Comparison of ENCODE assay signal across 10 cellular contexts in genomic region chr2:111049792-111050640, GRCh38.
DNase-seq lines count a peak whose midpoint lies in the region; ATAC-seq and TF ChIP-seq lines count a peak whose summit lies in the region.
"Had no signal": no experiment of that assay in that cellular context is flagged by ENCODE, and none has a peak within 500 bp of the region (broad histone marks: within the 10 kb centered on the region; RNA-seq: fewer than 3 reads in every experiment).

No MANE protein-coding gene starts in this region.

- intact Hi-C loops in body of pancreas (cut with DNase I) = no loop called here

- no peak overlapping the region for H2BK5ac ChIP-seq in trophoblast cell (ENCODE audit: low read depth, low read length, poor library complexity)

- H3K79me2 ChIP-seq in trophoblast cell (ENCODE audit: control insufficient read depth, insufficient read depth, low read length, poor library complexity) = no peaks in the 10 kb centered on the region

- H3K36me3 ChIP-seq in body of pancreas (replicated peaks in 1 of 2; ENCODE audit: insufficient read depth in 1 of 2, low read depth in 2 of 2) = no peaks in the 10 kb centered on the region
- H3K36me3 ChIP-seq in trophoblast cell (ENCODE audit: control insufficient read depth in 1 of 2, insufficient read depth in 2 of 2, low read length in 2 of 2) = no peaks in the 10 kb centered on the region
- no peaks in the 10 kb centered on the region for H3K36me3 ChIP-seq in MG63

- H2BK12ac ChIP-seq in trophoblast cell (ENCODE audit: low read length) = no peak overlapping the region

- no peak overlapping the region for H2BK120ac ChIP-seq in trophoblast cell (ENCODE audit: insufficient read depth, low read length, poor library complexity)

- DNase-seq in AG20443 (ENCODE audit: low spot score) = peak; percentile 1
- peak; percentile 65 to 79 (median 74) for DNase-seq in body of pancreas
- DNase-seq in trophoblast cell = no peak
- DNase-seq in NCI-H2029 treated with DMSO at 0.1 percent for 48 hours (lab: John Stamatoyannopoulos, UW) = no peak
- no peak for DNase-seq in MG63
- DNase-seq: KBM-7, posterior cingulate gyrus had no signal

- no peak overlapping the region for H4K8ac ChIP-seq in trophoblast cell (ENCODE audit: low read depth, low read length)

- H3K4me1 ChIP-seq in body of pancreas (peaks cover 16% of the 10 kb centered on the region), trophoblast cell (ENCODE audit: control insufficient read depth in 1 of 2, insufficient read depth in 2 of 2, low read length in 2 of 2) (no peaks in the 10 kb centered on the region)

- no peak overlapping the region for H3K18ac ChIP-seq in trophoblast cell (ENCODE audit: low read length)

- H4K12ac ChIP-seq in trophoblast cell (ENCODE audit: low read depth, low read length) = no peak overlapping the region

- no peak for TF ChIP-seq POLR2A in body of pancreas (IDR thresholded peaks at IDR 0.05)

- no peak overlapping the region for H2AK5ac ChIP-seq in trophoblast cell (ENCODE audit: low read length)

- H3K79me1 ChIP-seq in trophoblast cell (ENCODE audit: low read length) = no peaks in the 10 kb centered on the region

- H3K9ac ChIP-seq in trophoblast cell (ENCODE audit: low read length) = no peak overlapping the region

- no peak overlapping the region for H4K91ac ChIP-seq in trophoblast cell (ENCODE audit: low read depth, low read length)

- H2AFZ ChIP-seq in trophoblast cell (ENCODE audit: insufficient read depth, low read length, poor library complexity) = no peak overlapping the region

- H3K23ac ChIP-seq in trophoblast cell (ENCODE audit: low read length) = no peak overlapping the region

- H3K9me3 ChIP-seq in body of pancreas = no peaks in the 10 kb centered on the region
- H3K9me3 ChIP-seq in trophoblast cell (ENCODE audit: insufficient read depth, low read depth, low read length) = no peaks in the 10 kb centered on the region
- no peaks in the 10 kb centered on the region for H3K9me3 ChIP-seq in MG63

- H3K27me3 ChIP-seq in body of pancreas (no peaks in the 10 kb centered on the region), trophoblast cell (ENCODE audit: insufficient read depth, low read length) (no peaks in the 10 kb centered on the region), MG63 (peaks cover 11% of the 10 kb centered on the region; the same call in 1 of the 2 replicates)

- H3K27ac ChIP-seq in body of pancreas (peak overlapping the region; percentile 47 to 74 (median 70)), trophoblast cell (ENCODE audit: low read depth, low read length) (no peak overlapping the region)

- TF ChIP-seq CTCF in body of pancreas (IDR thresholded peaks at IDR 0.05) = peak in 2 of 7 experiments; percentile 12 to 16

- 47 to 48% methylated on average over 8 of the region's 8 CpGs for WGBS in body of pancreas, 2 donors
- WGBS in trophoblast cell (ENCODE audit: extremely low coverage, insufficient coverage, insufficient read length) = no CpG with 5 or more reads among the region's 8 CpGs

- ATAC-seq in GM18858 (IDR thresholded peaks at IDR 0.05; ENCODE audit: unreplicated experiment) = peak; percentile 45
- ATAC-seq in HG03025 (IDR thresholded peaks at IDR 0.05; ENCODE audit: low FRiP score, unreplicated experiment) = peak; percentile 46
- peak; percentile 95 for ATAC-seq in body of pancreas
- no peak for ATAC-seq in HG03565 (IDR thresholded peaks at IDR 0.05; ENCODE audit: unreplicated experiment)

- H3K4me3 ChIP-seq in body of pancreas = no peak overlapping the region
- H3K4me3 ChIP-seq in trophoblast cell (ENCODE audit: low read depth, low read length) = no peak overlapping the region
- H3K4me3 ChIP-seq in MG63 = no peak overlapping the region

- H3K4me2 ChIP-seq in trophoblast cell (ENCODE audit: low read length) = no peak overlapping the region

- no peak overlapping the region for H3K14ac ChIP-seq in trophoblast cell (ENCODE audit: low read length)

- no peak overlapping the region for H3K4ac ChIP-seq in trophoblast cell (ENCODE audit: low read depth, low read length)

Comparison
In these comparisons a context has a peak if more than half of its experiments do, and no peak if none do; other contexts are left out.
1. DNase-seq: peak in AG20443 (single experiment) and body of pancreas (4 of 4); none in trophoblast cell (0 of 2), NCI-H2029 treated with DMSO at 0.1 percent for 48 hours (single experiment) and MG63 (single experiment).